Comparison of ENCODE assay signal across 9 cellular contexts in genomic region chr2:9952286-9952737, GRCh38. TPM values are rescaled to one million over a fixed set of nuclear protein-coding genes. Genes with fewer than 3 reads are reported as not detected.
DNase-seq lines count a peak whose midpoint lies in the region; ATAC-seq, FAIRE-seq and TF ChIP-seq lines count a peak whose summit lies in the region.
"Had no signal": no experiment of that assay in that cellular context is flagged by ENCODE, and none has a peak within 500 bp of the region (broad histone marks: within the 10 kb centered on the region; RNA-seq: fewer than 3 reads in every experiment).

No MANE protein-coding gene starts in this region.

- WGBS in H1 (ENCODE audit: extremely low coverage in 1 of 2, insufficient coverage in 1 of 2, insufficient read length in 1 of 2, insufficient replicate concordance in 2 of 2, low coverage in 1 of 2, low lambda C conversion rate in 2 of 2, missing lambda C conversion rate in 1 of 2), 2 experiments: 36% methylated on average over 15 of the region's 15 CpGs; no CpG with 5 or more reads in 1 of the 2 experiments

- no peak for TF ChIP-seq RAD21 in H1 (IDR thresholded peaks at IDR 0.05 in 1 of 2, conservative IDR thresholded peaks at IDR 0.05 in 1 of 2; ENCODE audit: low read depth in 2 of 2, low read length in 2 of 2)

- H3K9me3 Mint-ChIP-seq in CD4-positive, CD25-positive, alpha-beta regulatory T cell: peaks cover 0 to 2% (median 0%) of the 10 kb centered on the region in 7 donors
- H3K9me3 Mint-ChIP-seq in neural progenitor cell: no peaks in the 10 kb centered on the region

- H3K9ac ChIP-seq in H1 (replicated peaks in 1 of 4; ENCODE audit: extremely low read depth in 1 of 4, low read depth in 3 of 4, low read length in 3 of 4): no peak overlapping the region
- H3K9ac ChIP-seq in neural progenitor cell: no peak overlapping the region

- no peak overlapping the region for H4K5ac ChIP-seq in H1 (ENCODE audit: insufficient read length, low read depth, low read length)

- H3K9me3 ChIP-seq in CD4-positive, CD25-positive, alpha-beta regulatory T cell (ENCODE audit: control insufficient read depth in 2 of 2, low read length in 2 of 2): no peaks in the 10 kb centered on the region
- H3K9me3 ChIP-seq in H1 (ENCODE audit: insufficient read depth in 2 of 2, low read depth in 1 of 2, low read length in 1 of 2): no peaks in the 10 kb centered on the region
- H3K9me3 ChIP-seq in neural progenitor cell (ENCODE audit: low read depth): no peaks in the 10 kb centered on the region

- H2BK5ac ChIP-seq in H1 (ENCODE audit: low read depth, low read length): no peak overlapping the region

- H3K23ac ChIP-seq in H1 (ENCODE audit: insufficient read length): no peak overlapping the region

- H2AFZ ChIP-seq in H1 (ENCODE audit: low read length): 0 out of 2 replicates have a peak overlapping the region, but pooled peaks have one; percentile 41
- peak overlapping the region; percentile 99 for H2AFZ ChIP-seq in neural progenitor cell (replicated peaks)

- H2BK12ac ChIP-seq in H1 (ENCODE audit: low read depth, low read length): no peak overlapping the region

- peaks cover 0 to 2% of the 10 kb centered on the region in 2 experiments for H4K20me1 ChIP-seq in H1 (replicated peaks in 1 of 2; ENCODE audit: control insufficient read depth in 1 of 2, insufficient read depth in 2 of 2, low read length in 2 of 2)
- H4K20me1 ChIP-seq in neural progenitor cell (ENCODE audit: low read depth): peaks cover 7% of the 10 kb centered on the region

- H4K8ac ChIP-seq in H1 (ENCODE audit: extremely low read depth, insufficient read depth, low read length): no peak overlapping the region

- TF ChIP-seq EP300 in H1 (IDR thresholded peaks at IDR 0.05; ENCODE audit: borderline replicate concordance in 1 of 2, low read depth in 2 of 2, low read length in 2 of 2): no peak

- H3K79me2 ChIP-seq in H1 (ENCODE audit: control insufficient read depth in 1 of 2, insufficient read depth in 2 of 2, low read length in 2 of 2) (no peaks in the 10 kb centered on the region), neural progenitor cell (ENCODE audit: low read depth) (no peaks in the 10 kb centered on the region)

- H3K4me3 ChIP-seq in CD4-positive, CD25-positive, alpha-beta regulatory T cell (ENCODE audit: low read depth, low read length): peak overlapping the region; percentile 54
- peak overlapping the region; percentile 55 to 82 (median 63) for H3K4me3 ChIP-seq in H1 (ENCODE audit: extremely low read depth in 1 of 4, insufficient read depth in 2 of 4, low read depth in 3 of 4, low read length in 4 of 4)
- H3K4me3 ChIP-seq in neural progenitor cell: peak overlapping the region; percentile 97

- FAIRE-seq in H1 (lab: Jason Lieb, UNC): no peak

- no peak for TF ChIP-seq POLR2A in H1 (IDR thresholded peaks at IDR 0.05; ENCODE audit: control extremely low read depth in 1 of 2, low read depth in 2 of 2, low read length in 2 of 2)

- H3K27ac Mint-ChIP-seq in CD4-positive, CD25-positive, alpha-beta regulatory T cell: peak overlapping the region in 1 of 3 donors; percentile 61
- H3K27ac Mint-ChIP-seq in neural progenitor cell: no peak overlapping the region

- no peaks in the 10 kb centered on the region for H3K36me3 Mint-ChIP-seq in CD4-positive, CD25-positive, alpha-beta regulatory T cell
- H3K36me3 Mint-ChIP-seq in neural progenitor cell: no peaks in the 10 kb centered on the region

- H3K4me2 ChIP-seq in H1 (ENCODE audit: insufficient read depth in 1 of 2, low read depth in 2 of 2, low read length in 2 of 2) (peak overlapping the region; percentile 62 to 74), neural progenitor cell (peak overlapping the region; percentile 91)

- no peak overlapping the region for H3K4ac ChIP-seq in H1 (replicated peaks; ENCODE audit: insufficient read length, low read depth, low read length)

- H3K56ac ChIP-seq in H1 (replicated peaks; ENCODE audit: insufficient read length, low read depth, low read length): no peak overlapping the region

- no peak overlapping the region for H3K27ac ChIP-seq in CD4-positive, CD25-positive, alpha-beta regulatory T cell (ENCODE audit: insufficient read depth, low read length, poor library complexity, severe bottlenecking)
- H3K27ac ChIP-seq in H1 (ENCODE audit: low read depth, low read length): no peak overlapping the region
- H3K27ac ChIP-seq in neural progenitor cell: no peak overlapping the region

- peak in 1 of 3 donors; percentile 3 for DNase-seq in CD4-positive, CD25-positive, alpha-beta regulatory T cell
- peak; percentile 18 for DNase-seq in NCI-H345 treated with DMSO at 0.1 percent for 48 hours (lab: John Stamatoyannopoulos, UW; ENCODE audit: unreplicated experiment)
- DNase-seq in H1 (ENCODE audit: low read depth in 1 of 2, low spot score in 2 of 2): no peak
- DNase-seq in neural progenitor cell (ENCODE audit: low spot score): no peak
- no peak for DNase-seq in activated CD8-positive, alpha-beta memory T cell treated with anti-CD3 and anti-CD28 coated beads, Interleukin-2, amount 50 U/mL, for 4 hours
- DNase-seq in effector CD4-positive, alpha-beta T cell: no peak
- DNase-seq: occipital lobe had no signal

- CTCF ChIA-PET in H1 (lab: Charles Lee; ENCODE audit: partially characterized antibody): interaction anchor here (1.1 to 1.3 kb wide), 3 partner anchors 32 to 138 kb away, joined by 3 to 5 read pairs (median 4); no protein-coding TSS in a partner anchor

- H3K27me3 Mint-ChIP-seq in CD4-positive, CD25-positive, alpha-beta regulatory T cell: peaks cover 46% of the 10 kb centered on the region
- peaks cover 26% of the 10 kb centered on the region for H3K27me3 Mint-ChIP-seq in neural progenitor cell (ENCODE audit: insufficient read depth, low read depth)

- no peak overlapping the region for H2BK15ac ChIP-seq in H1 (ENCODE audit: low read length)

- H3K36me3 ChIP-seq in CD4-positive, CD25-positive, alpha-beta regulatory T cell (ENCODE audit: control insufficient read depth, insufficient read depth, low read length): no peaks in the 10 kb centered on the region
- H3K36me3 ChIP-seq in H1 (ENCODE audit: control insufficient read depth in 2 of 4, insufficient read depth in 4 of 4, low read length in 3 of 4): no peaks in the 10 kb centered on the region
- H3K36me3 ChIP-seq in neural progenitor cell: no peaks in the 10 kb centered on the region

- peaks cover 0 to 18% (median 10%) of the 10 kb centered on the region in 4 donors for H3K4me1 Mint-ChIP-seq in CD4-positive, CD25-positive, alpha-beta regulatory T cell
- peaks cover 3% of the 10 kb centered on the region for H3K4me1 Mint-ChIP-seq in neural progenitor cell

- H4K91ac ChIP-seq in H1 (replicated peaks; ENCODE audit: insufficient read length, low read length): no peak overlapping the region

- H3K18ac ChIP-seq in H1 (ENCODE audit: extremely low read depth, low read length): no peak overlapping the region

- ATAC-seq in CD4-positive, CD25-positive, alpha-beta regulatory T cell (ENCODE audit: low read depth in 2 of 2): no peak
- no peak for ATAC-seq in HG02938 (IDR thresholded peaks at IDR 0.05; ENCODE audit: unreplicated experiment)
- ATAC-seq in HG02588 (IDR thresholded peaks at IDR 0.05; ENCODE audit: unreplicated experiment): no peak

- H3F3A ChIP-seq in neural progenitor cell (ENCODE audit: low read depth): peaks cover 8% of the 10 kb centered on the region

- no peak overlapping the region for H3K14ac ChIP-seq in H1 (ENCODE audit: insufficient read length)

- H2BK20ac ChIP-seq in H1 (ENCODE audit: low read length): no peak overlapping the region

- POLR2A ChIA-PET in H1 (lab: Charles Lee; ENCODE audit: partially characterized antibody): no interaction called here

- H3K27me3 ChIP-seq in CD4-positive, CD25-positive, alpha-beta regulatory T cell (ENCODE audit: control insufficient read depth, insufficient read depth, low read length): peaks cover 15% of the 10 kb centered on the region
- peaks cover 8 to 36% (median 31%) of the 10 kb centered on the region in 4 experiments for H3K27me3 ChIP-seq in H1 (replicated peaks in 1 of 4; ENCODE audit: control insufficient read depth in 3 of 4, extremely low read depth in 1 of 4, insufficient read depth in 3 of 4, low read length in 3 of 4)
- peaks cover 61% of the 10 kb centered on the region for H3K27me3 ChIP-seq in neural progenitor cell

- TF ChIP-seq CTCF in H1 (IDR thresholded peaks at IDR 0.05; ENCODE audit: control extremely low read depth in 1 of 3, insufficient read depth in 1 of 3, low read depth in 1 of 3, low read length in 3 of 3) (no peak), neural progenitor cell (IDR thresholded peaks at IDR 0.05) (no peak)

- no peak overlapping the region for H2AK5ac ChIP-seq in H1 (ENCODE audit: low read depth, low read length)

- peak overlapping the region; percentile 74 to 87 (median 82) for H3K4me3 Mint-ChIP-seq in CD4-positive, CD25-positive, alpha-beta regulatory T cell
- H3K4me3 Mint-ChIP-seq in neural progenitor cell: peak overlapping the region; percentile 83

- no peak overlapping the region for H2BK120ac ChIP-seq in H1 (replicated peaks; ENCODE audit: low read depth, low read length)

- H3K23me2 ChIP-seq in H1 (ENCODE audit: low read depth, low read length): peaks cover 11% of the 10 kb centered on the region; the same call in 1 of the 2 replicates

- H3K4me1 ChIP-seq in CD4-positive, CD25-positive, alpha-beta regulatory T cell (ENCODE audit: control insufficient read depth, insufficient read depth, low read length, poor library complexity, severe bottlenecking): peaks cover 13% of the 10 kb centered on the region
- H3K4me1 ChIP-seq in H1 (replicated peaks in 1 of 4; ENCODE audit: control insufficient read depth in 3 of 4, insufficient read depth in 4 of 4, low read length in 3 of 4) (no peaks in the 10 kb centered on the region), neural progenitor cell (peaks cover 5% of the 10 kb centered on the region)

- no peaks in the 10 kb centered on the region for H3K79me1 ChIP-seq in H1 (ENCODE audit: low read depth, low read length)

TF ChIP-seq in H1, 55 proteins besides CTCF, POLR2A, EP300 and RAD21 (continues in another document):
- TF ChIP-seq ZNF274 (IDR thresholded peaks at IDR 0.05; ENCODE audit: borderline replicate concordance, extremely low read depth, low read length) (no peak), SUZ12 (IDR thresholded peaks at IDR 0.05; ENCODE audit: low read length) (peak; percentile 42; the same call in 1 of the 2 replicates)

RNA-seq across cellular contexts. Expression of gene GRHL1, which starts 0.8 kb away (rescaled TPM):
- total RNA-seq in CD4-positive, CD25-positive, alpha-beta regulatory T cell: 1.8 TPM
- polyA plus RNA-seq in CD4-positive, CD25-positive, alpha-beta regulatory T cell: under 1 TPM in 3 of 4 donors, not detected in 1; 0.06 to 0.37 (median 0.11) TPM
- 2.8 and 3.6 TPM in 2 replicates for total RNA-seq in H1 (2021; fragmentation: NEBNext Ultra II Directional; extraction: Animal tissue kit (Norgen Biotek cat#: 25700))
- 1.3 and 1.6 TPM in 2 replicates for polyA plus RNA-seq in H1 (2011; rRNA removed)
- polyA plus RNA-seq in H1 (2011; cell fraction: cytosol; rRNA removed): 2.1 TPM
- 4.1 TPM for polyA plus RNA-seq in H1 (2011; cell fraction: nucleus; rRNA removed)
- polyA plus RNA-seq in H1 (2012, experiment 1 of 2): 1.9 to 3.2 TPM (median 2.5 TPM) in 4 replicates
- 0.34 TPM for polyA plus RNA-seq in H1 (2012, experiment 2 of 2)
- polyA plus RNA-seq in H1 (2013, experiment 1 of 2): 1.7 TPM
- 1.9 TPM for polyA plus RNA-seq in H1 (2013, experiment 2 of 2)
- polyA minus RNA-seq in H1 (2011; rRNA and poly(A)+ RNA removed): 8.0 and 8.7 TPM in 2 replicates
- polyA minus RNA-seq in H1 (2011; cell fraction: cytosol; rRNA and poly(A)+ RNA removed): 5.2 TPM
- polyA minus RNA-seq in H1 (2011; cell fraction: nucleus; rRNA and poly(A)+ RNA removed): 8.1 TPM
- 4.7 and 5.8 TPM in 2 replicates for total RNA-seq in neural progenitor cell (ENCODE audit: low replicate concordance)
